Comparison of ENCODE assay signal across 1 cellular context in genomic region chr4:182254381-182254780, GRCh38.
TF ChIP-seq lines count a peak whose summit lies in the region.

No MANE protein-coding gene starts in this region.

TF ChIP-seq in GM23338, 12 proteins besides CTCF, POLR2A, EP300 and RAD21 (continued from another document):
- no peak for TF ChIP-seq ETS1 (IDR thresholded peaks at IDR 0.05)
- TF ChIP-seq REST (IDR thresholded peaks at IDR 0.05; ENCODE audit: unreplicated experiment) = no peak
- TF ChIP-seq ZNF331 (CRISPR knock-in tag; IDR thresholded peaks at IDR 0.05; ENCODE audit: low read depth) = no peak
- TF ChIP-seq POLR2AphosphoS5 (IDR thresholded peaks at IDR 0.05; ENCODE audit: low read depth) = no peak
TF ChIP-seq in GM23338: peak in this region for 0.
